In genomic region chr1:177936016-177936415, GRCh38 we compare ENCODE assay signal across 22 cellular contexts. TPM values are rescaled to one million over a fixed set of nuclear protein-coding genes. Genes with fewer than 3 reads are reported as not detected.
DNase-seq lines count a peak whose midpoint lies in the region; ATAC-seq, FAIRE-seq and TF ChIP-seq lines count a peak whose summit lies in the region.
"Had no signal": no experiment of that assay in that cellular context is flagged by ENCODE, and none has a peak within 500 bp of the region (broad histone marks: within the 10 kb centered on the region; RNA-seq: fewer than 3 reads in every experiment).

No MANE protein-coding gene starts in this region.

- ATAC-seq in IMR-90 (ENCODE audit: low read depth), result no peak
- no peak for ATAC-seq in SK-N-SH treated with all-trans-retinoic acid at 6 μM for 48 hours
- ATAC-seq: CD8-positive, alpha-beta T cell had no signal

- dilution Hi-C loops in IMR-90 (cut with HindIII; ENCODE audit: low sequenced_read_pairs, unreplicated experiment), result no loop called here
- dilution Hi-C loops in keratinocyte (cut with MboI; ENCODE audit: extremely low pct_ligation_motif_present, low sequenced_read_pairs), result loop anchor here (25.0 kb wide), 1 partner anchor 674 kb away; no protein-coding TSS in a partner anchor

- no peak overlapping the region for H3K4me3 ChIP-seq in IMR-90 (ENCODE audit: insufficient read depth, low read depth, low read length)
- H3K4me3 ChIP-seq in keratinocyte (ENCODE audit: control insufficient read depth in 2 of 3, extremely low read depth in 1 of 3, insufficient read depth in 2 of 3, low read depth in 1 of 3, low read length in 3 of 3), result no peak overlapping the region
- no peak overlapping the region for H3K4me3 ChIP-seq in neuronal stem cell (ENCODE audit: low read length in 2 of 2)
- no peak overlapping the region for H3K4me3 ChIP-seq in thyroid gland (replicated peaks in 1 of 3)
- H3K4me3 ChIP-seq: BLaER1 treated with 17β-estradiol and CSF1 and Interleukin-3, amounts not matched to agents 10 nM and 100 nM had no signal

- H3K79me1 ChIP-seq in IMR-90 (ENCODE audit: low read depth in 1 of 2, low read length in 2 of 2) (no peaks in the 10 kb centered on the region), neuronal stem cell (ENCODE audit: low read depth, low read length) (no peaks in the 10 kb centered on the region)

- DNase-seq in IMR-90 (no peak), keratinocyte (ENCODE audit: low read depth, low spot score) (no peak), neuronal stem cell (ENCODE audit: low spot score) (no peak), erythroblast (lab: John Stamatoyannopoulos, UW) (no peak), thyroid gland (no peak)
- DNase-seq: 8988T; ACHN; AML-193; Caco-2; Calu3; CD4-positive, alpha-beta T cell; CD8-positive, alpha-beta T cell; DMS79 treated with DMSO at 0.1 percent for 48 hours; GF-D8 had no signal

- no peak overlapping the region for H4K5ac ChIP-seq in IMR-90 (ENCODE audit: low read depth, low read length)

- CTCF ChIA-PET in IMR-90 (lab: Yijun Ruan, JAX), result interaction anchor here (1.4 kb wide), 1 partner anchor 9 kb away, joined by 3 read pairs; no protein-coding TSS in a partner anchor

- H2BK20ac ChIP-seq in IMR-90 (ENCODE audit: low read depth, low read length), result no peak overlapping the region

- no peak overlapping the region for H2BK12ac ChIP-seq in neuronal stem cell (ENCODE audit: low read length)

- TF ChIP-seq RAD21 in IMR-90 (IDR thresholded peaks at IDR 0.05; ENCODE audit: low read length), result no peak

- no peak overlapping the region for H3K4me2 ChIP-seq in IMR-90 (ENCODE audit: low read depth, low read length)
- H3K4me2 ChIP-seq in keratinocyte (ENCODE audit: control insufficient read depth, extremely low read depth, insufficient read depth, low read depth, low read length), result no peak overlapping the region
- H3K4me2 ChIP-seq in neuronal stem cell (ENCODE audit: insufficient read depth, low read length, poor library complexity, severe bottlenecking), result no peak overlapping the region
- H3K4me2 ChIP-seq: BLaER1 treated with 17β-estradiol and CSF1 and Interleukin-3, amounts not matched to agents 10 nM and 100 nM had no signal

- no peak overlapping the region for H3K23ac ChIP-seq in IMR-90 (ENCODE audit: low read depth, low read length)
- H3K23ac ChIP-seq in neuronal stem cell (ENCODE audit: low read depth, low read length, poor library complexity), result peak overlapping the region; percentile 14

- H3K79me2 ChIP-seq in keratinocyte (ENCODE audit: control insufficient read depth, insufficient read depth, low read length), result no peaks in the 10 kb centered on the region

- 0 out of 2 replicates have a peak overlapping the region, but pooled peaks have one; percentile 25 for H3K4ac ChIP-seq in IMR-90 (ENCODE audit: low read depth, low read length)
- no peak overlapping the region for H3K4ac ChIP-seq in neuronal stem cell (ENCODE audit: low read length)

- H4K8ac ChIP-seq in IMR-90 (ENCODE audit: low read depth in 2 of 2, low read length in 2 of 2) (no peak overlapping the region), neuronal stem cell (ENCODE audit: low read depth, low read length) (no peak overlapping the region)

- H3K9me1 ChIP-seq in IMR-90 (ENCODE audit: insufficient read depth, low read length) (no peaks in the 10 kb centered on the region), keratinocyte (ENCODE audit: control insufficient read depth, extremely low read depth, insufficient read depth, low read length) (no peaks in the 10 kb centered on the region)

- FAIRE-seq in keratinocyte (lab: Jason Lieb, UNC), result peak; percentile 13
- FAIRE-seq: A204.1, D721Med, G401.6, GM12891, GM19239 had no signal

- peaks cover 12% of the 10 kb centered on the region for H3K4me1 ChIP-seq in IMR-90 (ENCODE audit: control insufficient read depth, insufficient read depth, low read length)
- H3K4me1 ChIP-seq in keratinocyte (ENCODE audit: control insufficient read depth, extremely low read depth, insufficient read depth, low read length), result no peaks in the 10 kb centered on the region
- H3K4me1 ChIP-seq in neuronal stem cell (ENCODE audit: control insufficient read depth in 2 of 2, insufficient read depth in 1 of 2, low read depth in 1 of 2, low read length in 2 of 2), result peaks cover 0 to 6% of the 10 kb centered on the region in 2 donors
- no peaks in the 10 kb centered on the region for H3K4me1 ChIP-seq in thyroid gland
- H3K4me1 ChIP-seq: BLaER1 treated with 17β-estradiol and CSF1 and Interleukin-3, amounts not matched to agents 10 nM and 100 nM; Caco-2 had no signal

- H3K36me3 ChIP-seq in IMR-90 (ENCODE audit: control insufficient read depth, insufficient read depth, low read length) (no peaks in the 10 kb centered on the region), keratinocyte (ENCODE audit: control insufficient read depth in 2 of 2, extremely low read depth in 1 of 2, insufficient read depth in 2 of 2, low read length in 2 of 2) (no peaks in the 10 kb centered on the region), neuronal stem cell (replicated peaks in 1 of 2; ENCODE audit: control insufficient read depth in 2 of 2, insufficient read depth in 2 of 2, low read length in 2 of 2) (no peaks in the 10 kb centered on the region), thyroid gland (peaks cover 5 to 6% of the 10 kb centered on the region in 2 donors)
- H3K36me3 ChIP-seq: BLaER1 treated with 17β-estradiol and CSF1 and Interleukin-3, amounts not matched to agents 10 nM and 100 nM had no signal

- intact Hi-C loops in IMR-90 (cut with micrococcal nuclease) (no loop called here), thyroid gland (cut with DNase I) (no loop called here)

- TF ChIP-seq POLR2A in IMR-90 (IDR thresholded peaks at IDR 0.05; ENCODE audit: low read depth, low read length) (no peak), erythroblast (IDR thresholded peaks at IDR 0.05; ENCODE audit: low read length) (no peak), thyroid gland (IDR thresholded peaks at IDR 0.05) (no peak)

- H3K14ac ChIP-seq in IMR-90 (replicated peaks; ENCODE audit: low read depth, low read length) (no peak overlapping the region), neuronal stem cell (ENCODE audit: low read length) (no peak overlapping the region)

- H4K91ac ChIP-seq in IMR-90 (ENCODE audit: insufficient read depth, low read depth, low read length), result 0 out of 2 replicates have a peak overlapping the region, but pooled peaks have one; percentile 1
- H4K91ac ChIP-seq in neuronal stem cell (ENCODE audit: low read depth, low read length, poor library complexity), result no peak overlapping the region

- no peak overlapping the region for H3K56ac ChIP-seq in IMR-90 (ENCODE audit: extremely low read depth, insufficient read depth, low read length)

- H2BK5ac ChIP-seq in IMR-90 (ENCODE audit: low read depth, low read length, poor library complexity, severe bottlenecking) (no peak overlapping the region), neuronal stem cell (ENCODE audit: low read length) (no peak overlapping the region)

- in situ Hi-C loops in IMR-90 (cut with MboI; ENCODE audit: low sequenced_read_pairs), result no loop called here

- H3K9ac ChIP-seq in IMR-90 (ENCODE audit: low read depth, low read length) (no peak overlapping the region), keratinocyte (ENCODE audit: control insufficient read depth, extremely low read depth, insufficient read depth, low read length) (no peak overlapping the region), neuronal stem cell (ENCODE audit: low read depth, low read length, poor library complexity) (no peak overlapping the region)
- H3K9ac ChIP-seq: BLaER1 treated with 17β-estradiol and CSF1 and Interleukin-3, amounts not matched to agents 10 nM and 100 nM had no signal

- H2BK120ac ChIP-seq in IMR-90 (ENCODE audit: low read depth, low read length) (peak overlapping the region; percentile 38), neuronal stem cell (ENCODE audit: low read depth, low read length) (no peak overlapping the region)

- H2BK15ac ChIP-seq in IMR-90 (ENCODE audit: low read depth, low read length), result 0 out of 3 replicates have a peak overlapping the region, but pooled peaks have one; percentile 2
- H2BK15ac ChIP-seq in neuronal stem cell (ENCODE audit: low read length), result no peak overlapping the region

- no peak for TF ChIP-seq CTCF in IMR-90 (conservative IDR thresholded peaks at IDR 0.05; ENCODE audit: low read depth, low read length)
- TF ChIP-seq CTCF in keratinocyte (optimal IDR thresholded peaks at IDR 0.05 in 1 of 3, IDR thresholded peaks at IDR 0.05 in 1 of 3, conservative IDR thresholded peaks at IDR 0.05 in 1 of 3; ENCODE audit: extremely low read depth in 1 of 3, insufficient read depth in 2 of 3, low read length in 3 of 3), result no peak
- TF ChIP-seq CTCF in thyroid gland (IDR thresholded peaks at IDR 0.05), result no peak

- no peaks in the 10 kb centered on the region for H3K9me3 ChIP-seq in IMR-90 (ENCODE audit: control insufficient read depth, insufficient read depth, low read length)
- no peaks in the 10 kb centered on the region for H3K9me3 ChIP-seq in keratinocyte (ENCODE audit: control insufficient read depth, low read depth, low read length)
- H3K9me3 ChIP-seq in neuronal stem cell (replicated peaks in 1 of 2; ENCODE audit: control insufficient read depth in 2 of 2, insufficient read depth in 1 of 2, low read depth in 1 of 2, low read length in 2 of 2), result no peaks in the 10 kb centered on the region
- no peaks in the 10 kb centered on the region for H3K9me3 ChIP-seq in thyroid gland
- H3K9me3 ChIP-seq: BLaER1 treated with 17β-estradiol and CSF1 and Interleukin-3, amounts not matched to agents 10 nM and 100 nM; Caco-2 had no signal

- H2AK5ac ChIP-seq in IMR-90 (ENCODE audit: low read depth, low read length) (no peak overlapping the region), neuronal stem cell (ENCODE audit: low read depth, low read length) (no peak overlapping the region)

- H3K18ac ChIP-seq in IMR-90 (ENCODE audit: low read depth, low read length) (no peak overlapping the region), neuronal stem cell (ENCODE audit: low read length) (peak overlapping the region; percentile 32)

- no peak overlapping the region for H2AFZ ChIP-seq in IMR-90 (replicated peaks; ENCODE audit: low read length, poor library complexity)
- no peak overlapping the region for H2AFZ ChIP-seq in keratinocyte (ENCODE audit: control insufficient read depth, low read length)
- H2AFZ ChIP-seq in neuronal stem cell (ENCODE audit: low read length), result no peak overlapping the region

- no peaks in the 10 kb centered on the region for H3K27me3 ChIP-seq in IMR-90 (ENCODE audit: control insufficient read depth, insufficient read depth, low read length)
- no peaks in the 10 kb centered on the region for H3K27me3 ChIP-seq in keratinocyte (ENCODE audit: control insufficient read depth, extremely low read depth, insufficient read depth, low read length)
- no peaks in the 10 kb centered on the region for H3K27me3 ChIP-seq in neuronal stem cell (ENCODE audit: control insufficient read depth in 3 of 3, insufficient read depth in 3 of 3, low read depth in 1 of 3, low read length in 3 of 3)
- no peaks in the 10 kb centered on the region for H3K27me3 ChIP-seq in thyroid gland
- H3K27me3 ChIP-seq: BLaER1 treated with 17β-estradiol and CSF1 and Interleukin-3, amounts not matched to agents 10 nM and 100 nM had no signal

- H3K27ac ChIP-seq in IMR-90 (ENCODE audit: insufficient read depth, low read length) (no peak overlapping the region), keratinocyte (ENCODE audit: control insufficient read depth, insufficient read depth, low read length) (no peak overlapping the region), neuronal stem cell (replicated peaks; ENCODE audit: low read length) (no peak overlapping the region), thyroid gland (no peak overlapping the region)
- H3K27ac ChIP-seq: BLaER1 treated with 17β-estradiol and CSF1 and Interleukin-3, amounts not matched to agents 10 nM and 100 nM; C4-2B had no signal

- no TSS peak for BruUV-seq in IMR-90 (replicated peaks; lab: Mats Ljungman, UMichigan)

- WGBS in IMR-90 (ENCODE audit: extremely low coverage in 2 of 2, insufficient read length in 1 of 2), 2 experiments, result 80% methylated on average over 3 of the region's 5 CpGs; no CpG with 5 or more reads in 1 of the 2 experiments
- WGBS in neuronal stem cell (ENCODE audit: extremely low coverage in 2 of 2, insufficient read length in 2 of 2, insufficient replicate concordance in 1 of 2), 2 donors, result no CpG with 5 or more reads among the region's 5 CpGs
- 87 to 95% methylated on average over 5 of the region's 5 CpGs for WGBS in thyroid gland, 2 donors

- no peak overlapping the region for H2AK9ac ChIP-seq in IMR-90 (replicated peaks; ENCODE audit: low read depth, low read length, poor library complexity)

- POLR2A ChIA-PET in IMR-90 (lab: Charles Lee; ENCODE audit: unreplicated experiment), result no interaction called here

- H4K20me1 ChIP-seq in IMR-90 (ENCODE audit: insufficient read depth, low read length) (no peaks in the 10 kb centered on the region), keratinocyte (ENCODE audit: control insufficient read depth, extremely low read depth, insufficient read depth, low read length) (no peaks in the 10 kb centered on the region)
- H4K20me1 ChIP-seq: BLaER1 treated with 17β-estradiol and CSF1 and Interleukin-3, amounts not matched to agents 10 nM and 100 nM had no signal

RNA-seq across cellular contexts. Expression of gene SEC16B, which starts 33.8 kb away (rescaled TPM):
- 2.8 and 4.3 TPM in 2 replicates for total RNA-seq in IMR-90 (2012; rRNA removed)
- 3.4 and 4.3 TPM in 2 replicates for polyA plus RNA-seq in IMR-90 (2012; rRNA removed)
- 2.0 and 2.2 TPM in 2 replicates for polyA plus RNA-seq in IMR-90 (2012; cell fraction: cytosol; rRNA removed)
- 11.8 and 15.0 TPM in 2 replicates for polyA plus RNA-seq in IMR-90 (2012; cell fraction: nucleus; rRNA removed; ENCODE audit: low replicate concordance)
- polyA plus RNA-seq in keratinocyte, result 1.2 to 1.3 TPM (median 1.2 TPM) in 3 replicates
- polyA plus RNA-seq in keratinocyte (2011; ENCODE audit: low read depth), result 0.45 TPM
- polyA plus RNA-seq in keratinocyte (2011; cell fraction: cytosol; rRNA removed), result 0.55 and 0.70 TPM in 2 replicates
- 3.5 TPM in 2 replicates for polyA plus RNA-seq in keratinocyte (2011; cell fraction: nucleus; rRNA removed)
- polyA plus RNA-seq in keratinocyte (2012; ENCODE audit: low replicate concordance), result 0.72 and 1.0 TPM in 2 replicates
- 0.63 to 1.3 TPM (median 1.1 TPM) in 3 replicates for polyA minus RNA-seq in keratinocyte
- polyA minus RNA-seq in keratinocyte (2011; cell fraction: cytosol; rRNA and poly(A)+ RNA removed), result not detected
- 1.2 and 2.2 TPM in 2 replicates for polyA minus RNA-seq in keratinocyte (2011; cell fraction: nucleus; rRNA and poly(A)+ RNA removed)
- polyA plus RNA-seq in neuronal stem cell (2013, experiment 1 of 2), result 0.95 TPM
- polyA plus RNA-seq in neuronal stem cell (2013, experiment 2 of 2), result 1.1 TPM
- total RNA-seq in thyroid gland, result 10 to 100 TPM in 1 of 4 donors, 1 to 10 TPM in 3; 3.8 to 12.8 (median 6.2) TPM
- total RNA-seq: CD4-positive, alpha-beta T cell; CD8-positive, alpha-beta T cell had no signal
